ENCODE assay signal across 17 cellular contexts in genomic region chr5:146644811-146645210, GRCh38.
"Had no signal": no experiment of that assay in that cellular context is flagged by ENCODE, and none has a peak within 500 bp of the region (broad histone marks: within the 10 kb centered on the region; RNA-seq: fewer than 3 reads in every experiment).

No MANE protein-coding gene starts in this region.

- ATAC-seq: activated CD4-positive, CD25-positive, alpha-beta regulatory T cell treated with anti-CD3 and anti-CD28 coated beads, Interleukin-2, amount 50 U/mL, for 24 hours; body of pancreas; esophagus mucosa; left lung had no signal

- H3K27ac Mint-ChIP-seq: activated naive CD8-positive, alpha-beta T cell treated with anti-CD3 and anti-CD28 coated beads for 36 hours; activated T-helper 1 cell treated with anti-CD3 and anti-CD28 coated beads, Interleukin-12 subunit alpha, Interleukin-12 subunit beta, Interleukin-2, Interleukin-4 antibody, amounts not matched to agents 30 ng/mL and 10 ng/mL and 1 ng/mL, durations not matched to agents 14 hours and 24 hours and 36 hours; neural progenitor cell had no signal

- H3K9me3 Mint-ChIP-seq: activated naive CD8-positive, alpha-beta T cell treated with anti-CD3 and anti-CD28 coated beads for 36 hours; activated T-helper 1 cell treated with anti-CD3 and anti-CD28 coated beads, Interleukin-12 subunit alpha, Interleukin-12 subunit beta, Interleukin-2, Interleukin-4 antibody, amounts not matched to agents 30 ng/mL and 10 ng/mL and 1 ng/mL, durations not matched to agents 14 hours and 24 hours and 36 hours; central memory CD8-positive, alpha-beta T cell; neural progenitor cell had no signal

- H3K79me2 ChIP-seq: hepatocyte had no signal

- H3K36me3 ChIP-seq: left lung, neural progenitor cell, stomach had no signal

- H3K27me3 ChIP-seq: body of pancreas, hepatocyte, left lung, neural progenitor cell, stomach had no signal

- H3K4me1 Mint-ChIP-seq: activated naive CD8-positive, alpha-beta T cell treated with anti-CD3 and anti-CD28 coated beads for 36 hours; central memory CD8-positive, alpha-beta T cell had no signal

- H3K4me3 Mint-ChIP-seq: activated naive CD8-positive, alpha-beta T cell treated with anti-CD3 and anti-CD28 coated beads for 36 hours; activated T-helper 1 cell treated with anti-CD3 and anti-CD28 coated beads, Interleukin-12 subunit alpha, Interleukin-12 subunit beta, Interleukin-2, Interleukin-4 antibody, amounts not matched to agents 30 ng/mL and 10 ng/mL and 1 ng/mL, durations not matched to agents 14 hours and 24 hours and 36 hours; central memory CD8-positive, alpha-beta T cell; neural progenitor cell had no signal

- H3K27ac ChIP-seq: body of pancreas, coronary artery, hepatocyte, left lung, neural progenitor cell, stomach had no signal

- FAIRE-seq: keratinocyte had no signal

- H3K4me1 ChIP-seq: body of pancreas, left lung, stomach had no signal

- H3K9ac ChIP-seq: neural progenitor cell had no signal

- H3K36me3 Mint-ChIP-seq: activated naive CD8-positive, alpha-beta T cell treated with anti-CD3 and anti-CD28 coated beads for 36 hours; neural progenitor cell had no signal

- DNase-seq: activated CD4-positive, alpha-beta T cell treated with anti-CD3 and anti-CD28 coated beads, Interleukin-2, amount 50 U/mL, for 1 hour; activated CD8-positive, alpha-beta memory T cell treated with anti-CD3 and anti-CD28 coated beads for 24 hours; activated naive CD8-positive, alpha-beta T cell treated with anti-CD3 and anti-CD28 coated beads for 36 hours; amygdala; body of pancreas; left lung; mammary epithelial cell; stimulated activated CD4-positive, alpha-beta T cell treated with anti-CD3 and anti-CD28 coated beads, Interleukin-1b, Interleukin-23, amount 100 ng/mL, for 48 hours; stomach had no signal

- H2AFZ ChIP-seq: hepatocyte, neural progenitor cell had no signal

- H3K4me2 ChIP-seq: hepatocyte, neural progenitor cell had no signal

- H3K4me3 ChIP-seq: body of pancreas, coronary artery, hepatocyte, left lung, neural progenitor cell, stomach had no signal

- H3K27me3 Mint-ChIP-seq: activated naive CD8-positive, alpha-beta T cell treated with anti-CD3 and anti-CD28 coated beads for 36 hours; central memory CD8-positive, alpha-beta T cell had no signal

- H3K9me3 ChIP-seq: body of pancreas, left lung, stomach had no signal
